Comparison of ENCODE assay signal across 1 cellular context in genomic region chr17:68457539-68458259, GRCh38.
TF ChIP-seq lines count a peak whose summit lies in the region.

No MANE protein-coding gene starts in this region.

TF ChIP-seq in WTC11, 78 proteins besides CTCF, POLR2A, EP300 and RAD21 (continued from another document):
- TF ChIP-seq, protein P1, sequence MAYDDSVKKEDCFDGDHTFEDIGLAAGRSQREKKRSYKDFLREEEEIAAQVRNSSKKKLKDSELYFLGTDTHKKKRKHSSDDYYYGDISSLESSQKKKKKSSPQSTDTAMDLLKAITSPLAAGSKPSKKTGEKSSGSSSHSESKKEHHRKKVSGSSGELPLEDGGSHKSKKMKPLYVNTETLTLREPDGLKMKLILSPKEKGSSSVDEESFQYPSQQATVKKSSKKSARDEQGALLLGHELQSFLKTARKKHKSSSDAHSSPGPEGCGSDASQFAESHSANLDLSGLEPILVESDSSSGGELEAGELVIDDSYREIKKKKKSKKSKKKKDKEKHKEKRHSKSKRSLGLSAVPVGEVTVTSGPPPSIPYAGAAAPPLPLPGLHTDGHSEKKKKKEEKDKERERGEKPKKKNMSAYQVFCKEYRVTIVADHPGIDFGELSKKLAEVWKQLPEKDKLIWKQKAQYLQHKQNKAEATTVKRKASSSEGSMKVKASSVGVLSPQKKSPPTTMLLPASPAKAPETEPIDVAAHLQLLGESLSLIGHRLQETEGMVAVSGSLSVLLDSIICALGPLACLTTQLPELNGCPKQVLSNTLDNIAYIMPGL (CRISPR knock-in tag; IDR thresholded peaks at IDR 0.05): no peak; the same call in 1 of the 2 replicates
- TF ChIP-seq, protein P2, sequence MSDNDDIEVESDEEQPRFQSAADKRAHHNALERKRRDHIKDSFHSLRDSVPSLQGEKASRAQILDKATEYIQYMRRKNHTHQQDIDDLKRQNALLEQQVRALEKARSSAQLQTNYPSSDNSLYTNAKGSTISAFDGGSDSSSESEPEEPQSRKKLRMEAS (CRISPR knock-in tag; IDR thresholded peaks at IDR 0.05): peak; percentile 99
- TF ChIP-seq, protein P3, sequence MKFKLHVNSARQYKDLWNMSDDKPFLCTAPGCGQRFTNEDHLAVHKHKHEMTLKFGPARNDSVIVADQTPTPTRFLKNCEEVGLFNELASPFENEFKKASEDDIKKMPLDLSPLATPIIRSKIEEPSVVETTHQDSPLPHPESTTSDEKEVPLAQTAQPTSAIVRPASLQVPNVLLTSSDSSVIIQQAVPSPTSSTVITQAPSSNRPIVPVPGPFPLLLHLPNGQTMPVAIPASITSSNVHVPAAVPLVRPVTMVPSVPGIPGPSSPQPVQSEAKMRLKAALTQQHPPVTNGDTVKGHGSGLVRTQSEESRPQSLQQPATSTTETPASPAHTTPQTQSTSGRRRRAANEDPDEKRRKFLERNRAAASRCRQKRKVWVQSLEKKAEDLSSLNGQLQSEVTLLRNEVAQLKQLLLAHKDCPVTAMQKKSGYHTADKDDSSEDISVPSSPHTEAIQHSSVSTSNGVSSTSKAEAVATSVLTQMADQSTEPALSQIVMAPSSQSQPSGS (CRISPR knock-in tag; IDR thresholded peaks at IDR 0.05; ENCODE audit: borderline replicate concordance, low read depth): no peak
- TF ChIP-seq, protein P4, sequence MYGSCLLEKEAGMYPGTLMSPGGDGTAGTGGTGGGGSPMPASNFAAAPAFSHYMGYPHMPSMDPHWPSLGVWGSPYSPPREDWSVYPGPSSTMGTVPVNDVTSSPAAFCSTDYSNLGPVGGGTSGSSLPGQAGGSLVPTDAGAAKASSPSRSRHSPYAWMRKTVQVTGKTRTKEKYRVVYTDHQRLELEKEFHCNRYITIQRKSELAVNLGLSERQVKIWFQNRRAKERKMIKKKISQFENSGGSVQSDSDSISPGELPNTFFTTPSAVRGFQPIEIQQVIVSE (CRISPR knock-in tag; IDR thresholded peaks at IDR 0.05; ENCODE audit: borderline replicate concordance): no peak
- peak; percentile 72; the same call in 1 of the 2 replicates for TF ChIP-seq GABPB1 (CRISPR knock-in tag; IDR thresholded peaks at IDR 0.05)
- no peak for TF ChIP-seq SMAD3 (CRISPR knock-in tag; IDR thresholded peaks at IDR 0.05; ENCODE audit: borderline replicate concordance)
